In genomic region chr5:17256171-17256570, GRCh38 we compare ENCODE assay signal across 2 cellular contexts.
TF ChIP-seq lines count a peak whose summit lies in the region.

No MANE protein-coding gene starts in this region.

TF ChIP-seq in A549, 52 proteins besides CTCF, POLR2A, EP300 and RAD21:
- no peak for TF ChIP-seq FOXS1 (CRISPR knock-in tag; IDR thresholded peaks at IDR 0.05)
- TF ChIP-seq SREBF2 (IDR thresholded peaks at IDR 0.05), result no peak
- no peak for TF ChIP-seq FOSB (CRISPR knock-in tag; IDR thresholded peaks at IDR 0.05)
- TF ChIP-seq PHF8 (IDR thresholded peaks at IDR 0.05; ENCODE audit: borderline replicate concordance, low read depth), result no peak
- TF ChIP-seq MAFK (IDR thresholded peaks at IDR 0.05; ENCODE audit: partially characterized antibody), result no peak
- no peak for TF ChIP-seq NPAS2 (CRISPR knock-in tag; IDR thresholded peaks at IDR 0.05; ENCODE audit: borderline replicate concordance)
- TF ChIP-seq MAZ (IDR thresholded peaks at IDR 0.05; ENCODE audit: borderline replicate concordance, low read depth, low read length), result no peak
- TF ChIP-seq, protein P1, sequence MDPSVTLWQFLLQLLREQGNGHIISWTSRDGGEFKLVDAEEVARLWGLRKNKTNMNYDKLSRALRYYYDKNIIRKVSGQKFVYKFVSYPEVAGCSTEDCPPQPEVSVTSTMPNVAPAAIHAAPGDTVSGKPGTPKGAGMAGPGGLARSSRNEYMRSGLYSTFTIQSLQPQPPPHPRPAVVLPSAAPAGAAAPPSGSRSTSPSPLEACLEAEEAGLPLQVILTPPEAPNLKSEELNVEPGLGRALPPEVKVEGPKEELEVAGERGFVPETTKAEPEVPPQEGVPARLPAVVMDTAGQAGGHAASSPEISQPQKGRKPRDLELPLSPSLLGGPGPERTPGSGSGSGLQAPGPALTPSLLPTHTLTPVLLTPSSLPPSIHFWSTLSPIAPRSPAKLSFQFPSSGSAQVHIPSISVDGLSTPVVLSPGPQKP (IDR thresholded peaks at IDR 0.05; ENCODE audit: low read depth, low read length), result no peak
- TF ChIP-seq, protein P2, sequence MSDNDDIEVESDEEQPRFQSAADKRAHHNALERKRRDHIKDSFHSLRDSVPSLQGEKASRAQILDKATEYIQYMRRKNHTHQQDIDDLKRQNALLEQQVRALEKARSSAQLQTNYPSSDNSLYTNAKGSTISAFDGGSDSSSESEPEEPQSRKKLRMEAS (IDR thresholded peaks at IDR 0.05), result no peak
- TF ChIP-seq CBX2 (IDR thresholded peaks at IDR 0.05; ENCODE audit: borderline replicate concordance, low read depth), result no peak
- no peak for TF ChIP-seq HEYL (CRISPR knock-in tag; IDR thresholded peaks at IDR 0.05)
- no peak for TF ChIP-seq BHLHE40 (IDR thresholded peaks at IDR 0.05; ENCODE audit: low read depth, low read length)
- TF ChIP-seq ZNF302 (CRISPR knock-in tag; IDR thresholded peaks at IDR 0.05), result no peak
- no peak for TF ChIP-seq RCOR1 (IDR thresholded peaks at IDR 0.05; ENCODE audit: low read depth, low read length)
- no peak for TF ChIP-seq JUN (IDR thresholded peaks at IDR 0.05)
- TF ChIP-seq CEBPB (IDR thresholded peaks at IDR 0.05), result no peak
- TF ChIP-seq HDAC2 (IDR thresholded peaks at IDR 0.05), result no peak

TF ChIP-seq in IMR-90, 13 proteins besides CTCF, POLR2A, EP300 and RAD21:
- TF ChIP-seq, protein P1 (IDR thresholded peaks at IDR 0.05; ENCODE audit: borderline replicate concordance, low read depth, low read length), result no peak
- TF ChIP-seq FOS (IDR thresholded peaks at IDR 0.05; ENCODE audit: low read depth, low read length) (no peak), MXI1 (IDR thresholded peaks at IDR 0.05; ENCODE audit: borderline replicate concordance, low read depth, low read length) (no peak), CEBPB (IDR thresholded peaks at IDR 0.05; ENCODE audit: low read depth, low read length) (no peak), MAZ (IDR thresholded peaks at IDR 0.05; ENCODE audit: borderline replicate concordance, low read depth, low read length) (no peak), BHLHE40 (IDR thresholded peaks at IDR 0.05; ENCODE audit: low read depth, low read length) (no peak), SMC3 (IDR thresholded peaks at IDR 0.05; ENCODE audit: low read depth, low read length) (no peak), RFX5 (IDR thresholded peaks at IDR 0.05; ENCODE audit: low read depth, low read length) (no peak), MAFK (IDR thresholded peaks at IDR 0.05; ENCODE audit: low read depth, low read length) (no peak), NFE2L2 (IDR thresholded peaks at IDR 0.05; ENCODE audit: low read depth, low read length) (no peak), RCOR1 (IDR thresholded peaks at IDR 0.05; ENCODE audit: insufficient replicate concordance, low read length) (no peak)
- TF ChIP-seq, protein P3, sequence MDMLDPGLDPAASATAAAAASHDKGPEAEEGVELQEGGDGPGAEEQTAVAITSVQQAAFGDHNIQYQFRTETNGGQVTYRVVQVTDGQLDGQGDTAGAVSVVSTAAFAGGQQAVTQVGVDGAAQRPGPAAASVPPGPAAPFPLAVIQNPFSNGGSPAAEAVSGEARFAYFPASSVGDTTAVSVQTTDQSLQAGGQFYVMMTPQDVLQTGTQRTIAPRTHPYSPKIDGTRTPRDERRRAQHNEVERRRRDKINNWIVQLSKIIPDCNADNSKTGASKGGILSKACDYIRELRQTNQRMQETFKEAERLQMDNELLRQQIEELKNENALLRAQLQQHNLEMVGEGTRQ (IDR thresholded peaks at IDR 0.05; ENCODE audit: low read depth, low read length), result no peak
